26 cellular contexts compared by ENCODE assay signal in the genomic region with DNA sequence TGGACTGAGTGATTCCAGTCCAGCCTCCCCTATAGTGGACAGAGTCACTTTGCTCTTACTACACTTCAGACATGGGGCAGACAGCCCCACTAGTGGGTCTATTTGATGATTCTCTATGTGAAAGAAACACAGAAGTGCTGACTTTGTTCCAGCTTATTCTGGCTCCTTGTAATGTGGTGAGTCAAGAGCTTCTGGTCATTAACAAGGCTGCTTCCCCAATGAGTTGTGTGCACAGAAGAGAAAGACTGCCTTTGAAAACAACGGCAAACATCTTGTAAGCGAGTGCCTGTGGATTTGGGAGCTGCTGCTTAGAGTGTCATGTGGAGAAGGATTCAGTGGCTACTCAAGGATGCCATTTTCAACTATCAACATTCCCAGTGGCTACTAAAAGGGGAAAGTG. TPM values are rescaled to one million over a fixed set of nuclear protein-coding genes. Genes with fewer than 3 reads are reported as not detected.
DNase-seq lines count a peak whose midpoint lies in the region; ATAC-seq and TF ChIP-seq lines count a peak whose summit lies in the region.
"Had no signal": no experiment of that assay in that cellular context is flagged by ENCODE, and none has a peak within 500 bp of the region (broad histone marks: within the 10 kb centered on the region; RNA-seq: fewer than 3 reads in every experiment).

No MANE protein-coding gene starts in this region.

- peaks cover 63% of the 10 kb centered on the region for H3K36me3 ChIP-seq in CD4-positive, alpha-beta memory T cell (ENCODE audit: insufficient read depth, low read length)
- H3K36me3 ChIP-seq in colonic mucosa, result peaks cover 21% of the 10 kb centered on the region

- H3K4me3 ChIP-seq in CD4-positive, alpha-beta memory T cell (ENCODE audit: low read length in 2 of 2), result no peak overlapping the region
- no peak overlapping the region for H3K4me3 ChIP-seq in colonic mucosa
- H3K4me3 ChIP-seq: left lung, psoas muscle, SK-N-MC, upper lobe of left lung had no signal

- no peaks in the 10 kb centered on the region for H3K9me3 Mint-ChIP-seq in CD4-positive, alpha-beta memory T cell
- H3K9me3 Mint-ChIP-seq: activated CD4-positive, alpha-beta memory T cell treated with anti-CD3 and anti-CD28 coated beads, Interleukin-2, amount 10 ng/mL, durations not matched to agents 7 days and 5 days had no signal

- CTCF ChIA-PET in CD4-positive, alpha-beta memory T cell (lab: Charles Lee; ENCODE audit: partially characterized antibody), result interaction anchor here (0.9 to 3.5 kb wide), 7 partner anchors 10 to 585 kb away, joined by 3 to 18 read pairs (median 5); no protein-coding TSS in a partner anchor

- H3K9me3 ChIP-seq in CD4-positive, alpha-beta memory T cell (ENCODE audit: control insufficient read depth in 1 of 2, low read length in 2 of 2), result no peaks in the 10 kb centered on the region
- no peaks in the 10 kb centered on the region for H3K9me3 ChIP-seq in T-helper 17 cell (ENCODE audit: control insufficient read depth, low read length, poor library complexity, severe bottlenecking)
- no peaks in the 10 kb centered on the region for H3K9me3 ChIP-seq in colonic mucosa
- H3K9me3 ChIP-seq: left lung, psoas muscle, upper lobe of left lung had no signal

- H3K9ac ChIP-seq in colonic mucosa (ENCODE audit: low read depth in 2 of 2, low read length in 2 of 2), result no peak overlapping the region

- POLR2A ChIA-PET in CD4-positive, alpha-beta memory T cell (lab: Charles Lee; ENCODE audit: partially characterized antibody), result interaction anchor here (1.4 kb wide), 1 partner anchor 23 kb away, joined by 3 read pairs; no protein-coding TSS in a partner anchor

- intact Hi-C loops in CD4-positive, alpha-beta memory T cell (cut with micrococcal nuclease), result no loop called here
- intact Hi-C loops in colonic mucosa (cut with DNase I), result no loop called here

- DNase-seq in Ammon's horn (ENCODE audit: low spot score) (peak; percentile 34), T-helper 17 cell (no peak), foreskin melanocyte (peak; percentile 85), AG20443 (ENCODE audit: low spot score) (no peak), NAMALWA (ENCODE audit: low spot score) (no peak), colonic mucosa (no peak), GF-D8 (lab: John Stamatoyannopoulos, UW) (no peak)
- no peak for DNase-seq in CD4-positive, alpha-beta memory T cell
- DNase-seq: activated CD4-positive, alpha-beta memory T cell treated with anti-CD3 and anti-CD28 coated beads, Interleukin-2, amount 10 ng/mL, durations not matched to agents 7 days and 5 days; activated naive CD4-positive, alpha-beta T cell treated with anti-CD3 and anti-CD28 coated beads, Interleukin-2, amount 50 U/mL, for 16 hours; anterior cingulate cortex; cortex of kidney; erythroblast; glutamatergic neuron; islet precursor cell; left lung; mesenchymal stem cell; NCI-H1092 treated with DMSO at 0.1 percent for 48 hours; NCI-H1694 treated with DMSO at 0.1 percent for 48 hours; psoas muscle; stimulated activated CD4-positive, alpha-beta T cell treated with anti-CD3 and anti-CD28 coated beads, Interleukin-15, amount 100 ng/mL, for 24 hours; stimulated activated CD4-positive, alpha-beta T cell treated with anti-CD3 and anti-CD28 coated beads, Interleukin-4, amount 100 ng/mL, for 4 hours; upper lobe of left lung had no signal

- H3K27ac Mint-ChIP-seq in CD4-positive, alpha-beta memory T cell, result peak overlapping the region in 5 of 7 donors; percentile 6 to 96 (median 40)
- peak overlapping the region; percentile 88 for H3K27ac Mint-ChIP-seq in T-helper 17 cell

- peaks cover 31 to 47% (median 37%) of the 10 kb centered on the region in 4 donors for H3K4me1 Mint-ChIP-seq in CD4-positive, alpha-beta memory T cell
- peaks cover 28% of the 10 kb centered on the region for H3K4me1 Mint-ChIP-seq in T-helper 17 cell

- ATAC-seq in T-helper 17 cell, result no peak
- ATAC-seq: HCT116, left lung, psoas muscle had no signal

- no peak overlapping the region for H3K27ac ChIP-seq in CD4-positive, alpha-beta memory T cell (ENCODE audit: low read depth, low read length)
- H3K27ac ChIP-seq in colonic mucosa, result no peak overlapping the region
- H3K27ac ChIP-seq: left lung, psoas muscle, RWPE1, SK-N-MC, upper lobe of left lung had no signal

- H3K27me3 ChIP-seq in CD4-positive, alpha-beta memory T cell (ENCODE audit: insufficient read depth, low read length), result no peaks in the 10 kb centered on the region
- H3K27me3 ChIP-seq in colonic mucosa, result no peaks in the 10 kb centered on the region
- H3K27me3 ChIP-seq: left lung, upper lobe of left lung had no signal

- H3K4me3 Mint-ChIP-seq in CD4-positive, alpha-beta memory T cell, result peak overlapping the region in 1 of 8 donors; percentile 26
- no peak overlapping the region for H3K4me3 Mint-ChIP-seq in T-helper 17 cell
- H3K4me3 Mint-ChIP-seq: activated CD4-positive, alpha-beta memory T cell treated with anti-CD3 and anti-CD28 coated beads, Interleukin-2, amount 10 ng/mL, durations not matched to agents 7 days and 5 days had no signal

- H3K27me3 Mint-ChIP-seq in CD4-positive, alpha-beta memory T cell, result no peaks in the 10 kb centered on the region
- no peaks in the 10 kb centered on the region for H3K27me3 Mint-ChIP-seq in T-helper 17 cell
- H3K27me3 Mint-ChIP-seq: activated CD4-positive, alpha-beta memory T cell treated with anti-CD3 and anti-CD28 coated beads, Interleukin-2, amount 10 ng/mL, durations not matched to agents 7 days and 5 days had no signal

- peaks cover 40% of the 10 kb centered on the region for H3K4me1 ChIP-seq in CD4-positive, alpha-beta memory T cell (ENCODE audit: insufficient read depth, low read length)
- H3K4me1 ChIP-seq in colonic mucosa, result no peaks in the 10 kb centered on the region
- H3K4me1 ChIP-seq: psoas muscle had no signal

- no peak for TF ChIP-seq CTCF in colonic mucosa (IDR thresholded peaks at IDR 0.05)

- H3K36me3 Mint-ChIP-seq in CD4-positive, alpha-beta memory T cell, result peaks cover 50 to 77% of the 10 kb centered on the region in 2 donors
- H3K36me3 Mint-ChIP-seq in T-helper 17 cell (ENCODE audit: low read depth), result peaks cover 3% of the 10 kb centered on the region

RNA-seq across cellular contexts. Expression of a gene that starts 39.2 kb away (rescaled TPM):
- 10 to 100 TPM; 56.6 TPM for total RNA-seq in CD4-positive, alpha-beta memory T cell
- polyA plus RNA-seq in CD4-positive, alpha-beta memory T cell, result 10 to 100 TPM; 42.7 to 45.8 TPM
- total RNA-seq in T-helper 17 cell (10 to 100 TPM; 64.0 to 72.2 TPM), colonic mucosa (10 to 100 TPM; 28.4 to 34.9 TPM)

RNA-seq across cellular contexts. Expression of a gene that starts 43.8 kb away (rescaled TPM):
- 10 to 100 TPM; 62.9 to 64.5 TPM for total RNA-seq in CD4-positive, alpha-beta memory T cell
- 10 to 100 TPM; 14.0 to 21.9 TPM for polyA plus RNA-seq in CD4-positive, alpha-beta memory T cell
- 10 to 100 TPM; 43.5 to 45.8 TPM for total RNA-seq in T-helper 17 cell
- total RNA-seq in colonic mucosa, result 10 to 100 TPM; 29.9 to 32.3 TPM

Comparison
In these comparisons a context has a peak if more than half of its experiments do, and no peak if none do; other contexts are left out.
1. DNase-seq: peak in Ammon's horn (single experiment) and foreskin melanocyte (single experiment); none in CD4-positive, alpha-beta memory T cell (0 of 5), T-helper 17 cell (0 of 3), AG20443 (single experiment), NAMALWA (single experiment), colonic mucosa (single experiment) and GF-D8 (single experiment).